ENCODE assay signal across 23 cellular contexts in the genomic region with DNA sequence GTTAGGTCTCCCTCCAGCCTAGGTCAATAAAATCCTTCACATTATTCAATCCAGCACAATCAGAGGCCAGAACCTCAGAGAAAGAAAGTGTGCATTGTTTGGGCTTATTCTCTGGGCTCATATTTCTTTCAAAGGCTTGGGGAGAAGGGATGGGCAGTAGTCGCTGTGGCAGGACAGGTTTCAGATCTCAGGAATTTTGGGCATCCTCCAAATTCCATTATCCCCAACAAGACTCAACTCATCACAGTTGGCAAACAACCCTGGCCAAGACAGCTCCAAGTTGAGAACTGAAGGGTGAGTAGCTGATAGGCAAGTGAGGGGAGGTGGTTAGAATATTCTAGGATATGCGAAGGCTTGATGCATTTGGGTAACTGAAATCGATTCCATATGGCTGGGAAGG.
"Had no signal": no experiment of that assay in that cellular context is flagged by ENCODE, and none has a peak within 500 bp of the region (broad histone marks: within the 10 kb centered on the region; RNA-seq: fewer than 3 reads in every experiment).

No MANE protein-coding gene starts in this region.

- H3K36me3 ChIP-seq: left lung, sigmoid colon, thyroid gland, upper lobe of right lung had no signal

- H3K9me3 ChIP-seq: left lung, sigmoid colon, thyroid gland, upper lobe of right lung had no signal

- H3K27ac ChIP-seq: hepatocyte, left lung, sigmoid colon, thyroid gland, upper lobe of right lung, VCaP had no signal

- H3K4me3 ChIP-seq: hepatocyte, left lung, lung, sigmoid colon, thyroid gland, upper lobe of right lung had no signal

- H3K4me1 ChIP-seq: left lung, sigmoid colon, upper lobe of right lung had no signal

- H3K27me3 ChIP-seq: hepatocyte, sigmoid colon, thyroid gland, upper lobe of right lung had no signal

- DNase-seq: activated CD4-positive, alpha-beta T cell treated with anti-CD3 and anti-CD28 coated beads, Interleukin-2, amount 10 ng/mL, durations not matched to agents 7 days and 5 days; activated CD8-positive, alpha-beta memory T cell treated with anti-CD3 and anti-CD28 coated beads, Interleukin-2, amount 10 ng/mL, durations not matched to agents 7 days and 5 days; activated CD8-positive, alpha-beta T cell treated with anti-CD3 and anti-CD28 coated beads for 36 hours; activated gamma-delta T cell; activated T-cell treated with anti-CD3 and anti-CD28 coated beads for 4 hours; aorta; effector memory CD8-positive, alpha-beta T cell; glutamatergic neuron; immature natural killer cell; kidney glomerular epithelial cell; left lung; naive thymus-derived CD4-positive, alpha-beta T cell; occipital lobe; sigmoid colon; stimulated activated CD4-positive, alpha-beta T cell treated with anti-CD3 and anti-CD28 coated beads, Interleukin-4, amount 100 ng/mL, for 24 hours; stimulated activated naive CD8-positive, alpha-beta T cell treated with anti-CD3 and anti-CD28 coated beads, Interleukin-15, Interleukin-2, amounts not matched to agents 100 U/mL and 50 U/mL, for 24 hours; T-cell; thyroid gland; upper lobe of right lung had no signal

- ATAC-seq: activated CD4-positive, CD25-positive, alpha-beta regulatory T cell treated with anti-CD3 and anti-CD28 coated beads, Interleukin-2, amount 50 U/mL, for 24 hours; activated CD8-positive, alpha-beta memory T cell treated with anti-CD3 and anti-CD28 coated beads, Interleukin-2, amount 10 ng/mL, durations not matched to agents 7 days and 5 days; activated CD8-positive, alpha-beta T cell treated with anti-CD3 and anti-CD28 coated beads for 36 hours; effector memory CD8-positive, alpha-beta T cell; left lung; naive thymus-derived CD4-positive, alpha-beta T cell; stimulated activated naive CD8-positive, alpha-beta T cell treated with anti-CD3 and anti-CD28 coated beads, Interleukin-15, Interleukin-2, amounts not matched to agents 100 U/mL and 50 U/mL, for 24 hours; T-cell; upper lobe of right lung had no signal
